Comparison of ENCODE assay signal across 28 cellular contexts in the genomic region with DNA sequence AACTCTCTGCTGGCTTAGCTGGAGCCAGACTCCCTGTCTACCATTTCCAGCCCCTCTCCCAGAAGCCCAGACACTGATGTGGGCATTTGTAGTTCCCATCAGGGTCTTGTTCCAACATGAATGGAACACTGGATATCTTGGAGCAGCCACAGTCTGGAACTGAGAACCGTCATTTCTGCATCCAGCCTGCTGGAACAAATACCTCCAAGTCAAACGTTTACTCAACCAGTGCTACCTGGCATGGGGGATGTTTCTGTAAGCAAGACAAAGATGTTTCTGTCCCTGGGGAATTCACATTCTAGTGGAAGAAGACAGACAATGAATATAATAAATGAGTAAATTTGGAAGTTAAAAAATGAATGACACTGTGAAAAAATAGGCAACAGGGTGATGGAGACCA.
DNase-seq lines count a peak whose midpoint lies in the region; ATAC-seq, FAIRE-seq and TF ChIP-seq lines count a peak whose summit lies in the region.
"Had no signal": no experiment of that assay in that cellular context is flagged by ENCODE, and none has a peak within 500 bp of the region (broad histone marks: within the 10 kb centered on the region; RNA-seq: fewer than 3 reads in every experiment).

No MANE protein-coding gene starts in this region.

- H3K4me2 ChIP-seq in astrocyte (ENCODE audit: low read length): no peak overlapping the region

- CTCF ChIA-PET in activated CD8-positive, alpha-beta T cell treated with anti-CD3 and anti-CD28 coated beads, Interleukin-2, amount 10 ng/mL, durations not matched to agents 7 days and 5 days (lab: Charles Lee): no interaction called here
- CTCF ChIA-PET in activated CD8-positive, alpha-beta T cell treated with anti-CD3 and anti-CD28 coated beads for 36 hours (lab: Charles Lee): no interaction called here

- H3K27me3 ChIP-seq in astrocyte (ENCODE audit: insufficient read depth, low read length) (no peaks in the 10 kb centered on the region), prostate gland (replicated peaks; ENCODE audit: insufficient read depth) (no peaks in the 10 kb centered on the region), MG63 (no peaks in the 10 kb centered on the region)
- H3K27me3 ChIP-seq: adrenal gland, BE2C, brain microvascular endothelial cell, ovary had no signal

- H3K4me3 ChIP-seq in LNCaP clone FGC (ENCODE audit: low read depth, low read length) (no peak overlapping the region), astrocyte (ENCODE audit: insufficient read depth, low read depth, low read length) (no peak overlapping the region), prostate gland (no peak overlapping the region), MG63 (no peak overlapping the region)
- H3K4me3 ChIP-seq: adrenal gland, ovary had no signal

- no peaks in the 10 kb centered on the region for H3K9me3 ChIP-seq in astrocyte (ENCODE audit: insufficient read depth, low read depth, low read length)
- no peaks in the 10 kb centered on the region for H3K9me3 ChIP-seq in prostate gland
- H3K9me3 ChIP-seq in MG63: no peaks in the 10 kb centered on the region
- H3K9me3 ChIP-seq: adrenal gland, BE2C, ovary had no signal

- H3K36me3 Mint-ChIP-seq in activated CD8-positive, alpha-beta T cell treated with anti-CD3 and anti-CD28 coated beads, Interleukin-2, amount 10 ng/mL, durations not matched to agents 7 days and 5 days (ENCODE audit: low read depth): no peaks in the 10 kb centered on the region
- no peaks in the 10 kb centered on the region for H3K36me3 Mint-ChIP-seq in activated CD8-positive, alpha-beta T cell treated with anti-CD3 and anti-CD28 coated beads for 36 hours (ENCODE audit: low read depth)
- H3K36me3 Mint-ChIP-seq in astrocyte (ENCODE audit: low read depth, unreplicated experiment): no peaks in the 10 kb centered on the region
- H3K36me3 Mint-ChIP-seq: CD8-positive, alpha-beta memory T cell; natural killer cell; type B pancreatic cell had no signal

- POLR2A ChIA-PET in activated CD8-positive, alpha-beta T cell treated with anti-CD3 and anti-CD28 coated beads, Interleukin-2, amount 10 ng/mL, durations not matched to agents 7 days and 5 days (lab: Charles Lee): no interaction called here
- POLR2A ChIA-PET in activated CD8-positive, alpha-beta T cell treated with anti-CD3 and anti-CD28 coated beads for 36 hours (lab: Charles Lee): no interaction called here

- H3K9ac ChIP-seq in astrocyte (ENCODE audit: low read length): no peak overlapping the region

- no peak overlapping the region for H3K4me3 Mint-ChIP-seq in activated CD8-positive, alpha-beta T cell treated with anti-CD3 and anti-CD28 coated beads, Interleukin-2, amount 10 ng/mL, durations not matched to agents 7 days and 5 days
- H3K4me3 Mint-ChIP-seq in activated CD8-positive, alpha-beta T cell treated with anti-CD3 and anti-CD28 coated beads for 36 hours: no peak overlapping the region
- no peak overlapping the region for H3K4me3 Mint-ChIP-seq in astrocyte (ENCODE audit: unreplicated experiment)
- H3K4me3 Mint-ChIP-seq: CD8-positive, alpha-beta memory T cell; natural killer cell; type B pancreatic cell had no signal

- H2AFZ ChIP-seq in astrocyte (ENCODE audit: low read depth, low read length): no peak overlapping the region

- peaks cover 20% of the 10 kb centered on the region for H3K4me1 Mint-ChIP-seq in activated CD8-positive, alpha-beta T cell treated with anti-CD3 and anti-CD28 coated beads, Interleukin-2, amount 10 ng/mL, durations not matched to agents 7 days and 5 days (ENCODE audit: low read depth)
- H3K4me1 Mint-ChIP-seq in activated CD8-positive, alpha-beta T cell treated with anti-CD3 and anti-CD28 coated beads for 36 hours (ENCODE audit: low read depth): peaks cover 24% of the 10 kb centered on the region
- H3K4me1 Mint-ChIP-seq in astrocyte (ENCODE audit: low read depth, unreplicated experiment): peaks cover 34% of the 10 kb centered on the region
- H3K4me1 Mint-ChIP-seq: natural killer cell had no signal

- H3K9me3 Mint-ChIP-seq in activated CD8-positive, alpha-beta T cell treated with anti-CD3 and anti-CD28 coated beads, Interleukin-2, amount 10 ng/mL, durations not matched to agents 7 days and 5 days (ENCODE audit: insufficient read depth): no peaks in the 10 kb centered on the region
- no peaks in the 10 kb centered on the region for H3K9me3 Mint-ChIP-seq in activated CD8-positive, alpha-beta T cell treated with anti-CD3 and anti-CD28 coated beads for 36 hours
- H3K9me3 Mint-ChIP-seq in astrocyte (ENCODE audit: unreplicated experiment): peaks cover 2% of the 10 kb centered on the region
- H3K9me3 Mint-ChIP-seq: CD8-positive, alpha-beta memory T cell; natural killer cell; type B pancreatic cell had no signal

- ATAC-seq in activated CD8-positive, alpha-beta T cell treated with anti-CD3 and anti-CD28 coated beads, Interleukin-2, amount 10 ng/mL, durations not matched to agents 7 days and 5 days: no peak
- no peak for ATAC-seq in activated CD8-positive, alpha-beta T cell treated with anti-CD3 and anti-CD28 coated beads for 36 hours
- ATAC-seq: natural killer cell, right cardiac atrium, SK-N-SH treated with all-trans-retinoic acid at 6 μM for 48 hours had no signal

- no peaks in the 10 kb centered on the region for H3K27me3 Mint-ChIP-seq in activated CD8-positive, alpha-beta T cell treated with anti-CD3 and anti-CD28 coated beads, Interleukin-2, amount 10 ng/mL, durations not matched to agents 7 days and 5 days (ENCODE audit: low read depth)
- peaks cover 2% of the 10 kb centered on the region for H3K27me3 Mint-ChIP-seq in activated CD8-positive, alpha-beta T cell treated with anti-CD3 and anti-CD28 coated beads for 36 hours
- H3K27me3 Mint-ChIP-seq in astrocyte (ENCODE audit: low read depth, unreplicated experiment): no peaks in the 10 kb centered on the region

- H3K27ac Mint-ChIP-seq in activated CD8-positive, alpha-beta T cell treated with anti-CD3 and anti-CD28 coated beads, Interleukin-2, amount 10 ng/mL, durations not matched to agents 7 days and 5 days: peak overlapping the region; percentile 47
- H3K27ac Mint-ChIP-seq in activated CD8-positive, alpha-beta T cell treated with anti-CD3 and anti-CD28 coated beads for 36 hours: no peak overlapping the region
- H3K27ac Mint-ChIP-seq in astrocyte (ENCODE audit: unreplicated experiment): peak overlapping the region; percentile 23
- H3K27ac Mint-ChIP-seq: CD8-positive, alpha-beta memory T cell; natural killer cell; type B pancreatic cell had no signal

- H3K27ac ChIP-seq in astrocyte (ENCODE audit: low read depth, low read length) (no peak overlapping the region), prostate gland (no peak overlapping the region)
- H3K27ac ChIP-seq: adrenal gland, brain microvascular endothelial cell, ovary, WERI-Rb-1 had no signal

- H3K79me2 ChIP-seq in astrocyte (ENCODE audit: insufficient read depth, low read length): no peaks in the 10 kb centered on the region

- TF ChIP-seq POLR2A in prostate gland (IDR thresholded peaks at IDR 0.05): no peak

- WGBS in prostate gland: 16% methylated on average over 2 of the region's 2 CpGs

- H4K20me1 ChIP-seq in astrocyte (ENCODE audit: insufficient read depth, low read length): no peaks in the 10 kb centered on the region

- intact Hi-C loops in activated CD8-positive, alpha-beta T cell treated with anti-CD3 and anti-CD28 coated beads for 36 hours (cut with micrococcal nuclease): loop anchor here (5.0 kb wide), 1 partner anchor 35 kb away; no protein-coding TSS in a partner anchor
- intact Hi-C loops in prostate gland (cut with DNase I): no loop called here

- TF ChIP-seq CTCF in activated CD8-positive, alpha-beta T cell treated with anti-CD3 and anti-CD28 coated beads for 36 hours (IDR thresholded peaks at IDR 0.05): no peak
- no peak for TF ChIP-seq CTCF in LNCaP clone FGC (IDR thresholded peaks at IDR 0.05; ENCODE audit: control insufficient read depth, extremely low read depth, insufficient read depth)
- TF ChIP-seq CTCF in astrocyte (IDR thresholded peaks at IDR 0.05; ENCODE audit: insufficient read depth, low read depth, low read length): no peak
- no peak for TF ChIP-seq CTCF in prostate gland (IDR thresholded peaks at IDR 0.05)

- no peak for FAIRE-seq in astrocyte (lab: Jason Lieb, UNC)
- FAIRE-seq: GM18507 had no signal

- H3K36me3 ChIP-seq in astrocyte (ENCODE audit: insufficient read depth, low read length) (no peaks in the 10 kb centered on the region), prostate gland (no peaks in the 10 kb centered on the region), MG63 (no peaks in the 10 kb centered on the region)
- H3K36me3 ChIP-seq: adrenal gland, BE2C, brain microvascular endothelial cell, ovary, WERI-Rb-1 had no signal

- H3K4me1 ChIP-seq in astrocyte (ENCODE audit: insufficient read depth, low read length) (peaks cover 31% of the 10 kb centered on the region), prostate gland (replicated peaks) (no peaks in the 10 kb centered on the region)
- H3K4me1 ChIP-seq: adrenal gland, BE2C had no signal

- DNase-seq in activated CD8-positive, alpha-beta T cell treated with anti-CD3 and anti-CD28 coated beads, Interleukin-2, amount 10 ng/mL, durations not matched to agents 7 days and 5 days: no peak
- DNase-seq in activated CD8-positive, alpha-beta T cell treated with anti-CD3 and anti-CD28 coated beads for 36 hours: no peak
- DNase-seq in LNCaP clone FGC (ENCODE audit: low read depth) (peak; percentile 74), astrocyte (ENCODE audit: low read depth) (no peak), prostate gland (ENCODE audit: low spot score) (peak; percentile 73), MG63 (no peak), COLO668 (lab: John Stamatoyannopoulos, UW; ENCODE audit: unreplicated experiment) (no peak), germinal center (ENCODE audit: low spot score) (no peak)
- DNase-seq: ACHN; activated CD4-positive, alpha-beta T cell treated with anti-CD3 and anti-CD28 coated beads, Interleukin-2, amount 50 U/mL, for 4 hours; activated CD8-positive, alpha-beta memory T cell treated with anti-CD3 and anti-CD28 coated beads, Interleukin-2, amount 50 U/mL, for 48 hours; activated gamma-delta T cell treated with Interleukin-2 at 50 U/mL for 16 hours; adrenal gland; brain microvascular endothelial cell; CD8-positive, alpha-beta memory T cell; H7; natural killer cell; NCI-H1105; NCI-H1930; NCI-H446 treated with DMSO at 0.1 percent for 48 hours; ovary; right cardiac atrium; stimulated activated CD4-positive, alpha-beta T cell treated with anti-CD3 and anti-CD28 coated beads, Interleukin-2, amount 100 ng/mL, for 24 hours had no signal

Comparison
In these comparisons a context has a peak if more than half of its experiments do, and no peak if none do; other contexts are left out.
1. DNase-seq: peak in LNCaP clone FGC (single experiment) and prostate gland (single experiment); none in activated CD8-positive, alpha-beta T cell treated with anti-CD3 and anti-CD28 coated beads, Interleukin-2, amount 10 ng/mL, durations not matched to agents 7 days and 5 days (single experiment), activated CD8-positive, alpha-beta T cell treated with anti-CD3 and anti-CD28 coated beads for 36 hours (single experiment), astrocyte (single experiment), MG63 (single experiment), COLO668 (single experiment) and germinal center (single experiment).